ENCODE assay signal across 25 cellular contexts in genomic region chr12:85529896-85530295, GRCh38.
"Had no signal": no experiment of that assay in that cellular context is flagged by ENCODE, and none has a peak within 500 bp of the region (broad histone marks: within the 10 kb centered on the region; RNA-seq: fewer than 3 reads in every experiment).

No MANE protein-coding gene starts in this region.

- FAIRE-seq: islet of Langerhans, kidney, urothelium cell line had no signal

- H3K36me3 ChIP-seq: left ventricle myocardium inferior, ovary, sigmoid colon, thyroid gland, transverse colon, upper lobe of left lung had no signal

- H3K27me3 ChIP-seq: ovary, sigmoid colon, testis, thyroid gland, transverse colon, upper lobe of left lung had no signal

- H3K4me2 ChIP-seq: smooth muscle cell had no signal

- H3K4me1 ChIP-seq: left ventricle myocardium inferior, sigmoid colon, testis, thyroid gland, upper lobe of left lung had no signal

- ATAC-seq: naive thymus-derived CD4-positive, alpha-beta T cell; natural killer cell treated with Interleukin-12 subunit alpha and Interleukin-12 subunit beta and Interleukin-15 and Interleukin-18, amount 100 ng/mL, for 72 hours; right cardiac atrium; stimulated activated memory B cell treated with anti-CD40 and anti-IgM and Interleukin-4, amounts not matched to agents 10 μg/mL and 1 μg/mL and 100 μg/mL, for 72 hours; stimulated activated naive CD8-positive, alpha-beta T cell treated with anti-CD3 and anti-CD28 coated beads, Interleukin-15, amount 100 ng/mL, for 72 hours had no signal

- H3K9me3 ChIP-seq: left ventricle myocardium inferior, ovary, sigmoid colon, testis, thyroid gland, transverse colon, upper lobe of left lung had no signal

- H3K4me3 ChIP-seq: left ventricle myocardium inferior, lung, ovary, sigmoid colon, smooth muscle cell, testis, thyroid gland, transverse colon, upper lobe of left lung had no signal

- H3K27ac ChIP-seq: left ventricle myocardium inferior, ovary, sigmoid colon, testis, thyroid gland, upper lobe of left lung had no signal

- DNase-seq: immature natural killer cell; left ventricle myocardium inferior; mesendoderm; naive thymus-derived CD4-positive, alpha-beta T cell; ovary; retina; right cardiac atrium; sigmoid colon; stimulated activated CD4-positive, alpha-beta T cell treated with anti-CD3 and anti-CD28 coated beads, Interleukin-1b, Interleukin-23, amount 100 ng/mL, for 48 hours; stimulated activated CD4-positive, alpha-beta T cell treated with anti-CD3 and anti-CD28 coated beads, Interleukin-2, amount 100 ng/mL, for 48 hours; stimulated activated CD4-positive, alpha-beta T cell treated with anti-CD3 and anti-CD28 coated beads, Interleukin-4, amount 100 ng/mL, for 4 hours; stimulated activated CD8-positive, alpha-beta memory T cell treated with anti-CD3 and anti-CD28 coated beads, Interleukin-4, amount 100 ng/mL, for 48 hours; stimulated activated naive CD4-positive, alpha-beta T cell treated with Interleukin-2 at 50 U/mL for 16 hours; stimulated activated naive CD8-positive, alpha-beta T cell treated with anti-CD3 and anti-CD28 coated beads, Interleukin-15, amount 100 ng/mL, for 72 hours; testis; thyroid gland had no signal
